ENCODE assay signal across 23 cellular contexts in the genomic region with DNA sequence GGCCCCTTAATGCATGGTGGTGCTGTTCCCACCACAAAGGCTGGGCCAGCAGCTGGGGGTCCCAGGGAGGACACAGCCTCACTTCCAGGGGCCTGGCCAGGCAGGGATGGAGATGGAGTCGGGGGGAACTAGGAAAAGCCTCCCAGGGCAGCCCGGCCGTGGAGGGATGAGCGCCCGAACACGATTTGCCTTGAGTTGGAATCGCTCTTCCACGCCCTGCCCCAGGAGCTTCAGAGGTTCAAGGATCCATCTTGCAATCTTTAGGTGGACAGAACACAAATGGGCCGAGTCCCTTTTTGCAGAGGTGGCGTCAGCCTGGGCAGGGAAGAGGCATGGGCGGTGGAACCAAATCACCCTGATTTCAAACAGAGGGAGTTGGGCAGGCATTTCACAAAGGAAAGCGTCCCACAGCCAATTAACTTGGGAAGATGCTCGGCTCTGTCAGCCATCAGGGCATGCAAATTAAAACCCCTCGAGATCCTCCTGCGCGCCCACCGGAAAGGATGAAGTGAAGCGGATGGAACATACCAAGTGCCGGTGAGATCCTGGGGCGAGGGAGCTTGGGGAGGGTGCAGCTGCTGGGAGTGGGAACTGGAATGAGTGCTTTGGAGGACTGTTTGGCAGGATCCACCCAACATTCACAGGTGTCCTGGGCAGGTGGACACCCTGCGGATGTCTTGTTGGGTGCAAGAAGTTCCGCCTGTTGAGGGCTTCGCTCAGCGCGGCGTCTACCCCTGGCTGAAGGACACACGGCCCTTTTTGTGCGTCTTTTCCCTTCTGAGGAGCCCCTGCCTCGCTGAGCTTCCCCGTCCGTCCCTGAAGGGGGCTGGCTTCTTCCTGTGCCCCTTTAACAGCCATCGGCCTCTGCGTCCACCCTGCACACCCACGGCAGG.
"Had no signal": no experiment of that assay in that cellular context is flagged by ENCODE, and none has a peak within 500 bp of the region (broad histone marks: within the 10 kb centered on the region; RNA-seq: fewer than 3 reads in every experiment).

No MANE protein-coding gene starts in this region.

- H3K4me3 Mint-ChIP-seq: activated naive CD4-positive, alpha-beta T cell treated with anti-CD3 and anti-CD28 coated beads for 36 hours; naive thymus-derived CD4-positive, alpha-beta T cell; stimulated activated effector memory CD8-positive, alpha-beta T cell treated with anti-CD3 and anti-CD28 coated beads, Interleukin-12 subunit alpha, Interleukin-12 subunit beta, amount 100 ng/mL, for 72 hours; stimulated activated naive CD8-positive, alpha-beta T cell treated with anti-CD3 and anti-CD28 coated beads, Interleukin-15, amount 100 ng/mL, for 72 hours; T-cell; T-helper 2 cell treated with Interferon-gamma antibody and Interleukin-4, amounts not matched to agents 5 μg/mL and 100 μg/mL, for 36 hours had no signal

- H3K4me1 Mint-ChIP-seq: naive thymus-derived CD4-positive, alpha-beta T cell; stimulated activated effector memory CD8-positive, alpha-beta T cell treated with anti-CD3 and anti-CD28 coated beads, Interleukin-12 subunit alpha, Interleukin-12 subunit beta, amount 100 ng/mL, for 72 hours; stimulated activated naive CD8-positive, alpha-beta T cell treated with anti-CD3 and anti-CD28 coated beads, Interleukin-15, amount 100 ng/mL, for 72 hours; T-cell had no signal

- ATAC-seq: gastroesophageal sphincter; left colon; naive thymus-derived CD4-positive, alpha-beta T cell; stimulated activated effector memory CD8-positive, alpha-beta T cell treated with anti-CD3 and anti-CD28 coated beads, Interleukin-12 subunit alpha, Interleukin-12 subunit beta, amount 100 ng/mL, for 72 hours; T-cell had no signal

- H3K9me3 ChIP-seq: gastroesophageal sphincter, ovary, right lobe of liver had no signal

- H3K36me3 ChIP-seq: gastroesophageal sphincter, ovary, right lobe of liver had no signal

- H3K27me3 ChIP-seq: gastroesophageal sphincter, ovary, right lobe of liver had no signal

- H3K4me1 ChIP-seq: right lobe of liver had no signal

- H3K27ac Mint-ChIP-seq: activated naive CD4-positive, alpha-beta T cell treated with anti-CD3 and anti-CD28 coated beads for 36 hours; activated T-helper 2 cell treated with anti-CD3 and anti-CD28 coated beads, Interferon-gamma antibody, Interleukin-2, Interleukin-4, amounts not matched to agents 10 μg/mL and 5 μg/mL and 100 μg/mL, durations not matched to agents 14 hours and 24 hours and 36 hours; naive thymus-derived CD4-positive, alpha-beta T cell; stimulated activated effector memory CD8-positive, alpha-beta T cell treated with anti-CD3 and anti-CD28 coated beads, Interleukin-12 subunit alpha, Interleukin-12 subunit beta, amount 100 ng/mL, for 72 hours; stimulated activated naive CD8-positive, alpha-beta T cell treated with anti-CD3 and anti-CD28 coated beads, Interleukin-15, amount 100 ng/mL, for 72 hours; T-cell; T-helper 2 cell treated with Interferon-gamma antibody and Interleukin-4, amounts not matched to agents 5 μg/mL and 100 μg/mL, for 36 hours had no signal

- H3K9me3 Mint-ChIP-seq: activated naive CD4-positive, alpha-beta T cell treated with anti-CD3 and anti-CD28 coated beads for 36 hours; activated T-helper 2 cell treated with anti-CD3 and anti-CD28 coated beads, Interferon-gamma antibody, Interleukin-2, Interleukin-4, amounts not matched to agents 10 μg/mL and 5 μg/mL and 100 μg/mL, durations not matched to agents 14 hours and 24 hours and 36 hours; naive thymus-derived CD4-positive, alpha-beta T cell; stimulated activated effector memory CD8-positive, alpha-beta T cell treated with anti-CD3 and anti-CD28 coated beads, Interleukin-12 subunit alpha, Interleukin-12 subunit beta, amount 100 ng/mL, for 72 hours; stimulated activated naive CD8-positive, alpha-beta T cell treated with anti-CD3 and anti-CD28 coated beads, Interleukin-15, amount 100 ng/mL, for 72 hours; T-cell; T-helper 2 cell treated with Interferon-gamma antibody and Interleukin-4, amounts not matched to agents 5 μg/mL and 100 μg/mL, for 36 hours had no signal

- H3K27ac ChIP-seq: epithelial cell of prostate, gastroesophageal sphincter, right lobe of liver, VCaP had no signal

- H3K4me3 ChIP-seq: gastroesophageal sphincter, ovary, right lobe of liver had no signal

- DNase-seq: activated CD4-positive, alpha-beta T cell treated with anti-CD3 and anti-CD28 coated beads, Interleukin-2, amount 50 U/mL, for 1 hour; activated CD4-positive, CD25-positive, alpha-beta regulatory T cell treated with anti-CD3 and anti-CD28 coated beads, Interleukin-2, amount 50 U/mL, for 72 hours; activated naive CD4-positive, alpha-beta T cell treated with anti-CD3 and anti-CD28 coated beads for 36 hours; activated T-cell treated with anti-CD3 and anti-CD28 coated beads, Interleukin-2, amount 50 U/mL, for 1 hour; amygdala; cortex of kidney; hypothalamus; left colon; mesenchymal stem cell; naive thymus-derived CD4-positive, alpha-beta T cell; small intestine; stimulated activated CD4-positive, alpha-beta T cell treated with anti-CD3 and anti-CD28 coated beads, Interleukin-2, amount 100 ng/mL, for 24 hours; stimulated activated naive CD8-positive, alpha-beta T cell treated with anti-CD3 and anti-CD28 coated beads, Interleukin-15, amount 100 ng/mL, for 72 hours; trophoblast cell had no signal

- H3K36me3 Mint-ChIP-seq: stimulated activated effector memory CD8-positive, alpha-beta T cell treated with anti-CD3 and anti-CD28 coated beads, Interleukin-12 subunit alpha, Interleukin-12 subunit beta, amount 100 ng/mL, for 72 hours; T-cell had no signal
